ENCODE assay signal across 21 cellular contexts in genomic region chr1:205986291-205986690, GRCh38. TPM values are rescaled to one million over a fixed set of nuclear protein-coding genes. Genes with fewer than 3 reads are reported as not detected.
DNase-seq lines count a peak whose midpoint lies in the region; ATAC-seq, FAIRE-seq and TF ChIP-seq lines count a peak whose summit lies in the region.
"Had no signal": no experiment of that assay in that cellular context is flagged by ENCODE, and none has a peak within 500 bp of the region (broad histone marks: within the 10 kb centered on the region; RNA-seq: fewer than 3 reads in every experiment).

No MANE protein-coding gene starts in this region.

- H3K27ac ChIP-seq in GM23338 (ENCODE audit: low read depth): no peak overlapping the region
- H3K27ac ChIP-seq: psoas muscle had no signal

- no peak for TF ChIP-seq POLR2A in GM12892 (IDR thresholded peaks at IDR 0.05; ENCODE audit: low read depth, low read length)

- DNase-seq in ACHN (peak; percentile 43), GM23338 (ENCODE audit: low spot score) (no peak), SK-MEL-5 (ENCODE audit: low read depth, low spot score) (peak; percentile 49), fibroblast of the aortic adventitia (ENCODE audit: low read depth) (no peak), GM12892 (ENCODE audit: insufficient read length) (no peak), mucosa of gallbladder (ENCODE audit: low spot score) (no peak), hepatic stellate cell (ENCODE audit: low spot score) (no peak)
- no peak for DNase-seq in activated T-cell treated with anti-CD3 and anti-CD28 coated beads, Interleukin-2, amount 50 U/mL, for 4 hours
- DNase-seq: activated CD4-positive, alpha-beta T cell treated with anti-CD3 and anti-CD28 coated beads for 1 hour; activated naive CD4-positive, alpha-beta T cell treated with Interleukin-2 at 50 U/mL for 16 hours; effector CD4-positive, alpha-beta T cell; GOT3; naive thymus-derived CD4-positive, alpha-beta T cell; NCI-H1694; NCI-H510A; psoas muscle; stimulated activated CD4-positive, alpha-beta T cell treated with anti-CD3 and anti-CD28 coated beads, Interleukin-15, amount 100 ng/mL, for 24 hours; stimulated activated naive CD8-positive, alpha-beta T cell treated with anti-CD3 and anti-CD28 coated beads, Interleukin-15, amount 100 ng/mL, for 72 hours; T-helper 1 cell had no signal

- no peak overlapping the region for H3K4me3 ChIP-seq in GM23338
- H3K4me3 ChIP-seq in fibroblast of the aortic adventitia (ENCODE audit: low read depth, low read length): no peak overlapping the region
- H3K4me3 ChIP-seq: psoas muscle had no signal

- peaks cover 9% of the 10 kb centered on the region for H3K27me3 Mint-ChIP-seq in GM23338 (ENCODE audit: insufficient read depth, low read depth, poor library complexity)
- H3K27me3 Mint-ChIP-seq in activated T-cell treated with anti-CD3 and anti-CD28 coated beads, Interleukin-2, amount 50 U/mL, for 4 hours (ENCODE audit: low read depth): peaks cover 9% of the 10 kb centered on the region

- H3K36me3 ChIP-seq in GM23338 (ENCODE audit: insufficient read depth): no peaks in the 10 kb centered on the region

- no peak for FAIRE-seq in GM12892 (lab: Jason Lieb, UNC)

- no peaks in the 10 kb centered on the region for H3K79me2 ChIP-seq in GM23338 (replicated peaks; ENCODE audit: insufficient read depth)

- H2AFZ ChIP-seq in GM23338: no peak overlapping the region

- no peaks in the 10 kb centered on the region for H3K36me3 Mint-ChIP-seq in GM23338 (ENCODE audit: low read depth)
- H3K36me3 Mint-ChIP-seq in activated T-cell treated with anti-CD3 and anti-CD28 coated beads, Interleukin-2, amount 50 U/mL, for 4 hours (ENCODE audit: insufficient read depth): no peaks in the 10 kb centered on the region

- TF ChIP-seq CTCF in GM23338 (conservative IDR thresholded peaks at IDR 0.05; ENCODE audit: low read depth in 2 of 2) (no peak; a peak in 1 of 4 replicates), fibroblast of the aortic adventitia (IDR thresholded peaks at IDR 0.05; ENCODE audit: insufficient read depth, low read length) (peak; percentile 8)

- H3F3A ChIP-seq in GM23338 (replicated peaks; ENCODE audit: low read depth): no peaks in the 10 kb centered on the region

- H3K4me2 ChIP-seq in GM23338: no peak overlapping the region

- in situ Hi-C loops in ACHN (cut with HindIII; ENCODE audit: low pct_ligation_motif_present, low pct_unique_long_range_greater_than_20kb, low sequenced_read_pairs): no loop called here
- in situ Hi-C loops in SK-MEL-5 (cut with HindIII; ENCODE audit: low pct_unique_long_range_greater_than_20kb, low sequenced_read_pairs): no loop called here

- peak; percentile 19; the same call in 2 of the 3 replicates for ATAC-seq in GM23338
- ATAC-seq in activated T-cell treated with anti-CD3 and anti-CD28 coated beads, Interleukin-2, amount 50 U/mL, for 4 hours: no peak
- ATAC-seq: naive thymus-derived CD4-positive, alpha-beta T cell had no signal

- H3K9me3 Mint-ChIP-seq in GM23338: peaks cover 3% of the 10 kb centered on the region; the same call in 2 of the 3 replicates
- H3K9me3 Mint-ChIP-seq in activated T-cell treated with anti-CD3 and anti-CD28 coated beads, Interleukin-2, amount 50 U/mL, for 4 hours: peaks cover 6% of the 10 kb centered on the region
- H3K9me3 Mint-ChIP-seq: stimulated activated naive CD8-positive, alpha-beta T cell treated with anti-CD3 and anti-CD28 coated beads, Interleukin-15, amount 100 ng/mL, for 72 hours had no signal

- no peaks in the 10 kb centered on the region; the same call in 1 of the 2 replicates for H4K20me1 ChIP-seq in GM23338 (replicated peaks; ENCODE audit: insufficient read depth)

- no peaks in the 10 kb centered on the region for H3K4me1 ChIP-seq in GM23338 (ENCODE audit: insufficient read depth)
- H3K4me1 ChIP-seq: psoas muscle had no signal

- no peaks in the 10 kb centered on the region for H3K4me1 Mint-ChIP-seq in GM23338
- no peaks in the 10 kb centered on the region for H3K4me1 Mint-ChIP-seq in activated T-cell treated with anti-CD3 and anti-CD28 coated beads, Interleukin-2, amount 50 U/mL, for 4 hours (ENCODE audit: low read depth)
- H3K4me1 Mint-ChIP-seq: stimulated activated naive CD8-positive, alpha-beta T cell treated with anti-CD3 and anti-CD28 coated beads, Interleukin-15, amount 100 ng/mL, for 72 hours had no signal

- H3K9me2 ChIP-seq in GM23338 (ENCODE audit: insufficient read depth): no peaks in the 10 kb centered on the region

- no peak overlapping the region for H3K27ac Mint-ChIP-seq in GM23338
- H3K27ac Mint-ChIP-seq: naive thymus-derived CD4-positive, alpha-beta T cell had no signal

- no peak overlapping the region for H3K4me3 Mint-ChIP-seq in GM23338
- H3K4me3 Mint-ChIP-seq in activated T-cell treated with anti-CD3 and anti-CD28 coated beads, Interleukin-2, amount 50 U/mL, for 4 hours: no peak overlapping the region
- H3K4me3 Mint-ChIP-seq: naive thymus-derived CD4-positive, alpha-beta T cell; stimulated activated naive CD8-positive, alpha-beta T cell treated with anti-CD3 and anti-CD28 coated beads, Interleukin-15, amount 100 ng/mL, for 72 hours had no signal

- H3K27me3 ChIP-seq in GM23338 (ENCODE audit: insufficient read depth): no peaks in the 10 kb centered on the region

TF ChIP-seq in GM23338, 12 proteins besides CTCF, POLR2A, EP300 and RAD21 (continues in another document):
- no peak for TF ChIP-seq JUNB (IDR thresholded peaks at IDR 0.05; ENCODE audit: unreplicated experiment)
- TF ChIP-seq, protein P1, sequence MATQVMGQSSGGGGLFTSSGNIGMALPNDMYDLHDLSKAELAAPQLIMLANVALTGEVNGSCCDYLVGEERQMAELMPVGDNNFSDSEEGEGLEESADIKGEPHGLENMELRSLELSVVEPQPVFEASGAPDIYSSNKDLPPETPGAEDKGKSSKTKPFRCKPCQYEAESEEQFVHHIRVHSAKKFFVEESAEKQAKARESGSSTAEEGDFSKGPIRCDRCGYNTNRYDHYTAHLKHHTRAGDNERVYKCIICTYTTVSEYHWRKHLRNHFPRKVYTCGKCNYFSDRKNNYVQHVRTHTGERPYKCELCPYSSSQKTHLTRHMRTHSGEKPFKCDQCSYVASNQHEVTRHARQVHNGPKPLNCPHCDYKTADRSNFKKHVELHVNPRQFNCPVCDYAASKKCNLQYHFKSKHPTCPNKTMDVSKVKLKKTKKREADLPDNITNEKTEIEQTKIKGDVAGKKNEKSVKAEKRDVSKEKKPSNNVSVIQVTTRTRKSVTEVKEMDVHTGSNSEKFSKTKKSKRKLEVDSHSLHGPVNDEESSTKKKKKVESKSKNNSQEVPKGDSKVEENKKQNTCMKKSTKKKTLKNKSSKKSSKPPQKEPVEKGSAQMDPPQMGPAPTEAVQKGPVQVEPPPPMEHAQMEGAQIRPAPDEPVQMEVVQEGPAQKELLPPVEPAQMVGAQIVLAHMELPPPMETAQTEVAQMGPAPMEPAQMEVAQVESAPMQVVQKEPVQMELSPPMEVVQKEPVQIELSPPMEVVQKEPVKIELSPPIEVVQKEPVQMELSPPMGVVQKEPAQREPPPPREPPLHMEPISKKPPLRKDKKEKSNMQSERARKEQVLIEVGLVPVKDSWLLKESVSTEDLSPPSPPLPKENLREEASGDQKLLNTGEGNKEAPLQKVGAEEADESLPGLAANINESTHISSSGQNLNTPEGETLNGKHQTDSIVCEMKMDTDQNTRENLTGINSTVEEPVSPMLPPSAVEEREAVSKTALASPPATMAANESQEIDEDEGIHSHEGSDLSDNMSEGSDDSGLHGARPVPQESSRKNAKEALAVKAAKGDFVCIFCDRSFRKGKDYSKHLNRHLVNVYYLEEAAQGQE (IDR thresholded peaks at IDR 0.05; ENCODE audit: unreplicated experiment): no peak
- no peak for TF ChIP-seq STAT1 (IDR thresholded peaks at IDR 0.05; ENCODE audit: unreplicated experiment)
- no peak for TF ChIP-seq EZH2 (IDR thresholded peaks at IDR 0.05; ENCODE audit: low read depth, unreplicated experiment)
- no peak for TF ChIP-seq CREB1 (CRISPR knock-in tag; IDR thresholded peaks at IDR 0.05; ENCODE audit: low read depth)
- TF ChIP-seq POLR2AphosphoS5 (IDR thresholded peaks at IDR 0.05; ENCODE audit: low read depth): no peak
- TF ChIP-seq ZNF331 (CRISPR knock-in tag; IDR thresholded peaks at IDR 0.05; ENCODE audit: low read depth): no peak
- no peak for TF ChIP-seq ZNF114 (CRISPR knock-in tag; IDR thresholded peaks at IDR 0.05)
- no peak for TF ChIP-seq NANOG (IDR thresholded peaks at IDR 0.05; ENCODE audit: borderline replicate concordance)

RNA-seq across cellular contexts. Expression of gene RAB7B, which starts 16.9 kb away (rescaled TPM):
- total RNA-seq in GM23338 (2014; rRNA removed; shearing (Covaris generic)): not detected in 2 replicates
- not detected in 2 replicates for polyA plus RNA-seq in GM23338 (2016; fragmentation: Nextera tagmentation; extraction: Ambion mirVana)
- total RNA-seq in SK-MEL-5 (2014; rRNA removed; shearing (Covaris generic)): 2.6 and 3.4 TPM in 2 replicates
- polyA plus RNA-seq in SK-MEL-5 (2015; cell fraction: cytosol; rRNA removed): 4.0 and 8.9 TPM in 2 replicates
- 2.1 and 4.6 TPM in 2 replicates for polyA plus RNA-seq in SK-MEL-5 (2015; cell fraction: nucleus; rRNA removed)
- total RNA-seq in fibroblast of the aortic adventitia (ENCODE audit: low replicate concordance) (4.3 and 7.4 TPM in 2 replicates), mucosa of gallbladder (18.7 TPM)
- not detected for polyA plus RNA-seq in GM12892 (2012; ENCODE audit: missing spikeins)
- total RNA-seq in activated T-cell treated with anti-CD3 and anti-CD28 coated beads, Interleukin-2, amount 50 U/mL, for 4 hours: under 1 TPM in 2 of 3 donors, not detected in 1; 0.05 to 0.24 TPM
- polyA plus RNA-seq: naive thymus-derived CD4-positive, alpha-beta T cell had no signal

RNA-seq across cellular contexts. Expression of gene CTSE, which starts 37.4 kb away (rescaled TPM):
- total RNA-seq in GM23338 (2014; rRNA removed; shearing (Covaris generic)): not detected in 2 replicates
- polyA plus RNA-seq in GM23338 (2016; fragmentation: Nextera tagmentation; extraction: Ambion mirVana): not detected in 2 replicates
- 0.19 TPM in 1 of 2 replicates, not detected in the other for total RNA-seq in SK-MEL-5 (2014; rRNA removed; shearing (Covaris generic))
- 0.18 and 0.32 TPM in 2 replicates for polyA plus RNA-seq in SK-MEL-5 (2015; cell fraction: cytosol; rRNA removed)
- polyA plus RNA-seq in SK-MEL-5 (2015; cell fraction: nucleus; rRNA removed): not detected in 2 replicates
- total RNA-seq in fibroblast of the aortic adventitia (ENCODE audit: low replicate concordance) (not detected in 2 replicates), mucosa of gallbladder (105 TPM)
- polyA plus RNA-seq in GM12892 (2012; ENCODE audit: missing spikeins): not detected
- total RNA-seq in activated T-cell treated with anti-CD3 and anti-CD28 coated beads, Interleukin-2, amount 50 U/mL, for 4 hours: under 1 TPM in 1 of 3 donors, not detected in 2; 0.32 TPM
- total RNA-seq: fibroblast of villous mesenchyme; lower leg skin; naive thymus-derived CD4-positive, alpha-beta T cell had no signal
- polyA plus RNA-seq: naive thymus-derived CD4-positive, alpha-beta T cell had no signal

RNA-seq across cellular contexts. Expression of gene SLC26A9, which starts 43.0 kb away (rescaled TPM):
- total RNA-seq in GM23338 (2014; rRNA removed; shearing (Covaris generic)): not detected in 2 replicates
- not detected in 2 replicates for polyA plus RNA-seq in GM23338 (2016; fragmentation: Nextera tagmentation; extraction: Ambion mirVana)
- not detected in 2 replicates for total RNA-seq in SK-MEL-5 (2014; rRNA removed; shearing (Covaris generic))
- polyA plus RNA-seq in SK-MEL-5 (2015; cell fraction: cytosol; rRNA removed): not detected in 2 replicates
- polyA plus RNA-seq in SK-MEL-5 (2015; cell fraction: nucleus; rRNA removed): not detected in 2 replicates
- total RNA-seq in fibroblast of the aortic adventitia (ENCODE audit: low replicate concordance) (not detected in 2 replicates), mucosa of gallbladder (1.3 TPM)
- 0.32 TPM for polyA plus RNA-seq in GM12892 (2012; ENCODE audit: missing spikeins)
- total RNA-seq in activated T-cell treated with anti-CD3 and anti-CD28 coated beads, Interleukin-2, amount 50 U/mL, for 4 hours: not detected
- total RNA-seq: fibroblast of villous mesenchyme; naive thymus-derived CD4-positive, alpha-beta T cell had no signal
- polyA plus RNA-seq: naive thymus-derived CD4-positive, alpha-beta T cell had no signal

Comparison
In these comparisons a context has a peak if more than half of its experiments do, and no peak if none do; other contexts are left out.
1. DNase-seq: peak in ACHN (single experiment) and SK-MEL-5 (single experiment); none in GM23338 (single experiment), fibroblast of the aortic adventitia (single experiment), GM12892 (single experiment), mucosa of gallbladder (single experiment), hepatic stellate cell (single experiment) and activated T-cell treated with anti-CD3 and anti-CD28 coated beads, Interleukin-2, amount 50 U/mL, for 4 hours (single experiment).
2. RNA of gene CTSE, which starts 37.4 kb away (total RNA-seq): 105 TPM in mucosa of gallbladder (single experiment); 0.32 TPM in activated T-cell treated with anti-CD3 and anti-CD28 coated beads, Interleukin-2, amount 50 U/mL, for 4 hours, not detected in GM23338, 0.19 TPM in SK-MEL-5 and not detected in fibroblast of the aortic adventitia; every median in the first group is over 10 times any median in the second.